In the genomic region with DNA sequence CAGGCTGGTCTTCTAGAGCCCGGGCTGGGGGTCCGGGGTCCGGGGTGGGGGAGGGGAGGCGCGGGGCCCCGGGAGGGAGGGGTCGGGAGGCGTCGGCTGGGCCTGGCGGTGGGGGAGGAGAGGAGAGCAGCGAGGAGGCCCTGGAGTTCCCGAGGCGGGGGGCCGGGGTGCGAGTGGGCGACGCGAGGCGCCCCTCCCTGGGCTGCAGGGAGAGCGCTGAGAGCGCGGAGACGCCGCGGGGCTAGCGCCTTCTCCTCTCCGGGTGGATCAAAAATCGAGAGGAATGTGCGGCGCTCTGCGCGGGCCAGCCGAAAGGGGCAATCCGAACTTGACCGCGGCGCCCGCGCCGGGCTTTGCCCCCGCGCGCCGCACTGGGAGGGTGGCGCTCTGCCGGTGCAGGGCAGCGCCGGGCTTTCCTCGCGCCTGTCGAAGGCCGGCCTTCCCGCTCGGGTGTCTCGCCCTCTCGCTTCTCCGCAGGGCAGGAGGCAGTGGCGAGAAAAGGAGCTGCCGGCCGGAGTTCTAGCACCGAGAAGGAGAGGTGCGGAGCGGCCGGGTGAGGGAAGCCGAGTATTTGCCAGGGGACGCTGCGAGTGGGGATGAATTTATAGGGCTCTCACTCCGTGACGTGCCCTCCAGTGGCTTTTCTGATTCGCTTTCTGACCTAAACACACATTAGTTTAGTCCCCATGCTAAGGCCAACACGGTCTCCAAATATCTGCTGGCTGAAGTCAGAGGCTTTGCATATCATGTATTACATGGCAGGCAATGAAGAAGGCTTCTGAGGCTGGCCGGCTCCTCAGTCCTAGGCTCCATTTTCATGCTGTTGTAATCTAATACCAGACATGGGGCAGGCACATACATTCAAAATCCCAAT, we compare ENCODE assay signal across 9 cellular contexts. TPM values are rescaled to one million over a fixed set of nuclear protein-coding genes. Genes with fewer than 3 reads are reported as not detected.
A peak's percentile ranks its signal among the peaks of the same experiment; 100 is the strongest.
DNase-seq lines count a peak whose midpoint lies in the region; ATAC-seq and TF ChIP-seq lines count a peak whose summit lies in the region.
"Had no signal": no experiment of that assay in that cellular context is flagged by ENCODE, and none has a peak within 500 bp of the region (broad histone marks: within the 10 kb centered on the region; RNA-seq: fewer than 3 reads in every experiment).

A gene with protein sequence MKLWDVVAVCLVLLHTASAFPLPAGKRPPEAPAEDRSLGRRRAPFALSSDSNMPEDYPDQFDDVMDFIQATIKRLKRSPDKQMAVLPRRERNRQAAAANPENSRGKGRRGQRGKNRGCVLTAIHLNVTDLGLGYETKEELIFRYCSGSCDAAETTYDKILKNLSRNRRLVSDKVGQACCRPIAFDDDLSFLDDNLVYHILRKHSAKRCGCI (minus strand): TSS at position 6 of the 874 bp plus-strand sequence. CDS start 5,245 bp downstream, outside the sequence.

- intact Hi-C loops in vagina (cut with DNase I): loop anchor here (5.0 kb wide), 1 partner anchor 297 kb away; no protein-coding TSS in a partner anchor

- no peak within 1 kb of the TSS for H3K27ac ChIP-seq in mesodermal cell (ENCODE audit: low read depth, low read length, severe bottlenecking)
- H3K27ac ChIP-seq in vagina: peak within 1 kb of the TSS; percentile 59

- H3K36me3 ChIP-seq in mesodermal cell (ENCODE audit: control insufficient read depth, insufficient read depth, low read length) (no peaks in the 10 kb centered on the region), vagina (no peaks in the 10 kb centered on the region)

- DNase-seq in DMS79 treated with DMSO at 0.1 percent for 48 hours (lab: John Stamatoyannopoulos, UW): peak; percentile 17
- DNase-seq in DMS79 (lab: John Stamatoyannopoulos, UW): no peak
- peak; percentile 73 to 81 for DNase-seq in NCI-H1930 (lab: John Stamatoyannopoulos, UW)
- DNase-seq in ecto neural progenitor cell (ENCODE audit: low spot score): peak; percentile 74
- no peak for DNase-seq in vagina (ENCODE audit: extremely low spot score in 2 of 2)
- DNase-seq in NCI-H774 (lab: John Stamatoyannopoulos, UW): no peak
- DNase-seq: CD4-positive, CD25-positive, alpha-beta regulatory T cell had no signal

- TF ChIP-seq CTCF in vagina (IDR thresholded peaks at IDR 0.05): peak in 1 of 3 experiments; percentile 14

- WGBS in mesodermal cell (ENCODE audit: insufficient coverage in 2 of 2), 2 experiments: 2 to 3% methylated on average over 51 to 56 of the region's 72 CpGs

- peaks cover 15% of the 10 kb centered on the region for H3K27me3 ChIP-seq in vagina

- no peak for TF ChIP-seq POLR2A in vagina (IDR thresholded peaks at IDR 0.05)

- H3K9me3 ChIP-seq in mesodermal cell (ENCODE audit: control insufficient read depth, low read length) (no peaks in the 10 kb centered on the region), vagina (no peaks in the 10 kb centered on the region)

- no peak for ATAC-seq in HG02870 (IDR thresholded peaks at IDR 0.05; ENCODE audit: unreplicated experiment)

- peak within 1 kb of the TSS; percentile 51 for H3K4me3 ChIP-seq in mesodermal cell (ENCODE audit: extremely low read depth, insufficient read depth, low read length, poor library complexity, severe bottlenecking)
- H3K4me3 ChIP-seq in vagina: peak within 1 kb of the TSS; percentile 44 to 54

- H3K4me1 ChIP-seq in mesodermal cell (ENCODE audit: control insufficient read depth, insufficient read depth, low read length, poor library complexity, severe bottlenecking) (peaks cover 15% of the 10 kb centered on the region), vagina (peaks cover 51% of the 10 kb centered on the region)

RNA-seq across cellular contexts. Expression of the gene that starts here (rescaled TPM):
- polyA plus RNA-seq in mesodermal cell (2013, experiment 1 of 2): 0.85 TPM
- 1.2 TPM for polyA plus RNA-seq in mesodermal cell (2013, experiment 2 of 2)
- 0.98 TPM for total RNA-seq in vagina
- total RNA-seq: CD4-positive, CD25-positive, alpha-beta regulatory T cell had no signal
- polyA plus RNA-seq: CD4-positive, CD25-positive, alpha-beta regulatory T cell had no signal

Comparison
In these comparisons a context has a peak if more than half of its experiments do, and no peak if none do; other contexts are left out.
1. DNase-seq: peak in DMS79 treated with DMSO at 0.1 percent for 48 hours (single experiment), NCI-H1930 (2 of 2) and ecto neural progenitor cell (single experiment); none in DMS79 (single experiment), vagina (0 of 2) and NCI-H774 (single experiment).